ENCODE assay signal across 22 cellular contexts in genomic region chr12:68939500-68939899, GRCh38.
"Had no signal": no experiment of that assay in that cellular context is flagged by ENCODE, and none has a peak within 500 bp of the region (broad histone marks: within the 10 kb centered on the region; RNA-seq: fewer than 3 reads in every experiment).

No MANE protein-coding gene starts in this region.

- H3K4me1 ChIP-seq: breast epithelium, foreskin keratinocyte, prostate gland, tibial artery had no signal

- H3K9me3 ChIP-seq: adrenal gland, breast epithelium, left ventricle myocardium inferior, prostate gland, tibial artery had no signal

- H3K4me1 Mint-ChIP-seq: activated CD4-positive, alpha-beta T cell treated with anti-CD3 and anti-CD28 coated beads, Interleukin-2, amount 10 ng/mL, durations not matched to agents 7 days and 5 days; central memory CD8-positive, alpha-beta T cell; endodermal cell had no signal

- H3K9me3 Mint-ChIP-seq: activated CD4-positive, alpha-beta T cell treated with anti-CD3 and anti-CD28 coated beads, Interleukin-2, amount 10 ng/mL, durations not matched to agents 7 days and 5 days; activated naive CD4-positive, alpha-beta T cell treated with anti-CD3 and anti-CD28 coated beads, Interleukin-2, amount 50 U/mL, for 72 hours; central memory CD8-positive, alpha-beta T cell; endodermal cell; natural killer cell treated with Interleukin-12 subunit alpha and Interleukin-12 subunit beta and Interleukin-15 and Interleukin-18, amount 100 ng/mL, for 72 hours; stimulated activated naive CD8-positive, alpha-beta T cell treated with anti-CD3 and anti-CD28 coated beads, Interleukin-15, Interleukin-2, amounts not matched to agents 100 ng/mL and 50 ng/mL, for 24 hours had no signal

- H3K27ac ChIP-seq: adrenal gland, breast epithelium, coronary artery, epithelial cell of prostate, foreskin keratinocyte, left ventricle myocardium inferior, prostate gland, tibial artery, VCaP had no signal

- H3K4me3 Mint-ChIP-seq: activated CD4-positive, alpha-beta T cell treated with anti-CD3 and anti-CD28 coated beads, Interleukin-2, amount 10 ng/mL, durations not matched to agents 7 days and 5 days; activated CD8-positive, alpha-beta T cell treated with anti-CD3 and anti-CD28 coated beads, Interleukin-2, amount 10 ng/mL, durations not matched to agents 7 days and 5 days; central memory CD8-positive, alpha-beta T cell; endodermal cell; natural killer cell treated with Interleukin-12 subunit alpha and Interleukin-12 subunit beta and Interleukin-15 and Interleukin-18, amount 100 ng/mL, for 72 hours; stimulated activated naive CD8-positive, alpha-beta T cell treated with anti-CD3 and anti-CD28 coated beads, Interleukin-15, Interleukin-2, amounts not matched to agents 100 ng/mL and 50 ng/mL, for 24 hours had no signal

- H3K27me3 ChIP-seq: adrenal gland, breast epithelium, foreskin keratinocyte had no signal

- DNase-seq: activated CD4-positive, alpha-beta T cell treated with anti-CD3 and anti-CD28 coated beads, Interleukin-2, amount 10 ng/mL, durations not matched to agents 7 days and 5 days; activated CD4-positive, CD25-positive, alpha-beta regulatory T cell treated with anti-CD3 and anti-CD28 coated beads, Interleukin-2, amount 50 U/mL, for 72 hours; activated CD8-positive, alpha-beta T cell treated with anti-CD3 and anti-CD28 coated beads, Interleukin-2, amount 10 ng/mL, durations not matched to agents 7 days and 5 days; activated gamma-delta T cell treated with Interleukin-2 at 50 U/mL for 16 hours; activated T-cell treated with anti-CD3 and anti-CD28 coated beads, Interleukin-2, amount 50 U/mL, for 1 hour; adrenal gland; endodermal cell; foreskin keratinocyte; left ventricle myocardium inferior; midbrain; stimulated activated CD4-positive, alpha-beta T cell treated with anti-CD3 and anti-CD28 coated beads, Interleukin-1b, Interleukin-23, amount 100 ng/mL, for 48 hours; substantia nigra; tibial artery had no signal

- H3K4me3 ChIP-seq: adrenal gland, breast epithelium, coronary artery, left ventricle myocardium inferior, prostate gland, tibial artery had no signal

- H3K36me3 Mint-ChIP-seq: activated naive CD4-positive, alpha-beta T cell treated with anti-CD3 and anti-CD28 coated beads, Interleukin-2, amount 50 U/mL, for 72 hours; natural killer cell treated with Interleukin-12 subunit alpha and Interleukin-12 subunit beta and Interleukin-15 and Interleukin-18, amount 100 ng/mL, for 72 hours had no signal

- ATAC-seq: activated CD8-positive, alpha-beta T cell treated with anti-CD3 and anti-CD28 coated beads, Interleukin-2, amount 10 ng/mL, durations not matched to agents 7 days and 5 days; activated naive CD4-positive, alpha-beta T cell treated with anti-CD3 and anti-CD28 coated beads, Interleukin-2, amount 50 U/mL, for 72 hours; foreskin keratinocyte; natural killer cell treated with Interleukin-12 subunit alpha and Interleukin-12 subunit beta and Interleukin-15 and Interleukin-18, amount 100 ng/mL, for 72 hours had no signal

- H3K36me3 ChIP-seq: adrenal gland, breast epithelium, left ventricle myocardium inferior, prostate gland, tibial artery had no signal

- H3K27ac Mint-ChIP-seq: activated CD4-positive, alpha-beta T cell treated with anti-CD3 and anti-CD28 coated beads, Interleukin-2, amount 10 ng/mL, durations not matched to agents 7 days and 5 days; activated CD8-positive, alpha-beta T cell treated with anti-CD3 and anti-CD28 coated beads, Interleukin-2, amount 10 ng/mL, durations not matched to agents 7 days and 5 days; activated naive CD4-positive, alpha-beta T cell treated with anti-CD3 and anti-CD28 coated beads, Interleukin-2, amount 50 U/mL, for 72 hours; endodermal cell; natural killer cell treated with Interleukin-12 subunit alpha and Interleukin-12 subunit beta and Interleukin-15 and Interleukin-18, amount 100 ng/mL, for 72 hours; stimulated activated naive CD8-positive, alpha-beta T cell treated with anti-CD3 and anti-CD28 coated beads, Interleukin-15, Interleukin-2, amounts not matched to agents 100 ng/mL and 50 ng/mL, for 24 hours had no signal
